ENCODE assay signal across 8 cellular contexts in genomic region chr1:156750932-156751723, GRCh38. TPM values are rescaled to one million over a fixed set of nuclear protein-coding genes. Genes with fewer than 3 reads are reported as not detected.
A peak's percentile ranks its signal among the peaks of the same experiment; 100 is the strongest.
DNase-seq lines count a peak whose midpoint lies in the region; ATAC-seq, FAIRE-seq and TF ChIP-seq lines count a peak whose summit lies in the region.

Gene HDGF (minus strand): TSS chr1:156751675. CDS start chr1:156751429, 246 bp downstream.

- H3K27ac ChIP-seq in OCI-LY3 (ENCODE audit: low read length), result peak within 1 kb of the TSS; percentile 86
- H3K27ac ChIP-seq in angular gyrus (ENCODE audit: low read depth, low read length), result peak within 1 kb of the TSS; percentile 96
- H3K27ac ChIP-seq in right cardiac atrium (ENCODE audit: low read length), result peak within 1 kb of the TSS; percentile 100

- under 1% methylated on average over 99 of the region's 99 CpGs for WGBS in right cardiac atrium

- ATAC-seq in HG02642 (IDR thresholded peaks at IDR 0.05; ENCODE audit: poor library complexity, unreplicated experiment) (peak; percentile 27), right cardiac atrium (peak in 1 of 2 donors; percentile 5)

- TF ChIP-seq CTCF in OCI-LY3 (IDR thresholded peaks at IDR 0.05; ENCODE audit: low read depth, low read length), result no peak

- H3K9me3 ChIP-seq in OCI-LY3 (ENCODE audit: insufficient read depth, low read length) (no peaks in the 10 kb centered on the region), right cardiac atrium (ENCODE audit: control insufficient read depth, low read length) (no peaks in the 10 kb centered on the region)

- peak within 1 kb of the TSS; percentile 97 for H3K4me2 ChIP-seq in OCI-LY3 (ENCODE audit: low read length)

- peak within 1 kb of the TSS; percentile 100 for H3K9ac ChIP-seq in OCI-LY3 (ENCODE audit: low read length)

- intact Hi-C loops in right cardiac atrium (cut with DNase I), result no loop called here

- H3K27me3 ChIP-seq in OCI-LY3 (ENCODE audit: low read depth, low read length) (no peaks in the 10 kb centered on the region), right cardiac atrium (ENCODE audit: control insufficient read depth, insufficient read depth) (no peaks in the 10 kb centered on the region)

- peaks cover 42% of the 10 kb centered on the region for H3K4me1 ChIP-seq in OCI-LY3 (ENCODE audit: low read length)
- H3K4me1 ChIP-seq in right cardiac atrium (ENCODE audit: control insufficient read depth, insufficient read depth, low read length), result peaks cover 26% of the 10 kb centered on the region

- H2AFZ ChIP-seq in OCI-LY3 (ENCODE audit: low read depth, low read length), result peak within 1 kb of the TSS; percentile 53

- peaks cover 21% of the 10 kb centered on the region for H3K36me3 ChIP-seq in OCI-LY3 (replicated peaks; ENCODE audit: low read depth, low read length)

- H4K20me1 ChIP-seq in OCI-LY3 (ENCODE audit: insufficient read depth, low read length), result peaks cover 21% of the 10 kb centered on the region

- H3K4me3 ChIP-seq in OCI-LY3 (ENCODE audit: low read length) (peak within 1 kb of the TSS; percentile 89), right cardiac atrium (ENCODE audit: low read length) (peak within 1 kb of the TSS; percentile 89)

- H3K79me2 ChIP-seq in OCI-LY3 (ENCODE audit: low read length), result peaks cover 71% of the 10 kb centered on the region

- FAIRE-seq in RCC 7860 (lab: Jason Lieb, UNC), result no peak

- DNase-seq in NCI-H2081 (lab: John Stamatoyannopoulos, UW), result peak; percentile 31 to 57
- DNase-seq in NCI-H2081 treated with DMSO at 0.1 percent for 48 hours (lab: John Stamatoyannopoulos, UW), result no peak
- peak; percentile 66 to 88 (median 88) for DNase-seq in right cardiac atrium
- no peak for DNase-seq in renal cortical epithelial cell (ENCODE audit: low read depth)
- DNase-seq in RCC 7860 (ENCODE audit: low spot score), result no peak

RNA-seq across cellular contexts. Expression of gene HDGF, which starts in this region (rescaled TPM):
- total RNA-seq in right cardiac atrium (100 to 1,000 TPM; 148 to 171 (median 162) TPM), renal cortical epithelial cell (249 and 383 TPM in 2 replicates)
- 124 TPM for polyA plus RNA-seq in right cardiac atrium

Comparison
In these comparisons a context has a peak if more than half of its experiments do, and no peak if none do; other contexts are left out.
1. DNase-seq: peak in NCI-H2081 (2 of 2) and right cardiac atrium (3 of 3); none in NCI-H2081 treated with DMSO at 0.1 percent for 48 hours (single experiment), renal cortical epithelial cell (single experiment) and RCC 7860 (single experiment).
2. Peak in every context shown above with its lines, with median percentiles within 50 percentile points of each other: H3K27ac ChIP-seq.